Comparison of ENCODE assay signal across 31 cellular contexts in genomic region chr1:240644732-240645131, GRCh38. TPM values are rescaled to one million over a fixed set of nuclear protein-coding genes. Genes with fewer than 3 reads are reported as not detected.
"Had no signal": no experiment of that assay in that cellular context is flagged by ENCODE, and none has a peak within 500 bp of the region (broad histone marks: within the 10 kb centered on the region; RNA-seq: fewer than 3 reads in every experiment).

No MANE protein-coding gene starts in this region.

- H3K27me3 Mint-ChIP-seq: activated CD4-positive, alpha-beta memory T cell treated with anti-CD3 and anti-CD28 coated beads, Interleukin-2, amount 10 ng/mL, durations not matched to agents 7 days and 5 days; activated CD4-positive, alpha-beta T cell treated with anti-CD3 and anti-CD28 coated beads, Interleukin-2, amount 10 ng/mL, durations not matched to agents 24 days and 14 days; activated naive CD4-positive, alpha-beta T cell treated with anti-CD3 and anti-CD28 coated beads, Interleukin-2, amount 50 U/mL, for 24 hours; activated naive CD8-positive, alpha-beta T cell treated with anti-CD3 and anti-CD28 coated beads, Interleukin-2, amount 50 U/mL, for 24 hours; activated T-helper 17 cell treated with anti-CD3 and anti-CD28 coated beads, Interleukin-2, amount 50 U/mL, for 72 hours; stimulated activated naive CD8-positive, alpha-beta T cell treated with anti-CD3 and anti-CD28 coated beads, Interleukin-15, Interleukin-2, amounts not matched to agents 100 ng/mL and 50 ng/mL, for 24 hours; T-helper 17 cell had no signal

- H3K4me1 ChIP-seq: upper lobe of right lung had no signal

- H3K4me1 Mint-ChIP-seq: activated CD4-positive, alpha-beta memory T cell treated with anti-CD3 and anti-CD28 coated beads, Interleukin-2, amount 10 ng/mL, durations not matched to agents 7 days and 5 days; activated CD4-positive, alpha-beta T cell treated with anti-CD3 and anti-CD28 coated beads, Interleukin-2, amount 10 ng/mL, durations not matched to agents 24 days and 14 days; activated naive CD4-positive, alpha-beta T cell treated with anti-CD3 and anti-CD28 coated beads, Interleukin-2, amount 50 U/mL, for 24 hours; activated naive CD8-positive, alpha-beta T cell treated with anti-CD3 and anti-CD28 coated beads, Interleukin-2, amount 50 U/mL, for 24 hours; activated T-helper 17 cell treated with anti-CD3 and anti-CD28 coated beads, Interleukin-2, amount 50 U/mL, for 72 hours had no signal

- ATAC-seq: activated naive CD8-positive, alpha-beta T cell treated with anti-CD3 and anti-CD28 coated beads, Interleukin-2, amount 50 U/mL, for 24 hours; activated T-cell treated with anti-CD3 and anti-CD28 coated beads, Interleukin-2, amount 50 U/mL, for 4 hours; activated T-helper 17 cell treated with anti-CD3 and anti-CD28 coated beads, Interleukin-2, amount 50 U/mL, for 72 hours; left cardiac atrium; left ventricle myocardium superior; mucosa of descending colon; natural killer cell treated with Interleukin-12 subunit alpha and Interleukin-12 subunit beta and Interleukin-15 and Interleukin-18, amount 100 ng/mL, for 72 hours; sciatic nerve; T-helper 17 cell; upper lobe of right lung had no signal

- H3K9me3 ChIP-seq: mucosa of descending colon, upper lobe of right lung had no signal

- H3K4me3 Mint-ChIP-seq: activated CD4-positive, alpha-beta memory T cell treated with anti-CD3 and anti-CD28 coated beads, Interleukin-2, amount 10 ng/mL, durations not matched to agents 7 days and 5 days; activated CD4-positive, alpha-beta T cell treated with anti-CD3 and anti-CD28 coated beads, Interleukin-2, amount 10 ng/mL, durations not matched to agents 24 days and 14 days; activated naive CD4-positive, alpha-beta T cell treated with anti-CD3 and anti-CD28 coated beads, Interleukin-2, amount 50 U/mL, for 24 hours; activated naive CD8-positive, alpha-beta T cell treated with anti-CD3 and anti-CD28 coated beads, Interleukin-2, amount 50 U/mL, for 24 hours; activated T-cell treated with anti-CD3 and anti-CD28 coated beads, Interleukin-2, amount 50 U/mL, for 4 hours; activated T-helper 17 cell treated with anti-CD3 and anti-CD28 coated beads, Interleukin-2, amount 50 U/mL, for 72 hours; natural killer cell treated with Interleukin-12 subunit alpha and Interleukin-12 subunit beta and Interleukin-15 and Interleukin-18, amount 100 ng/mL, for 72 hours; stimulated activated naive CD8-positive, alpha-beta T cell treated with anti-CD3 and anti-CD28 coated beads, Interleukin-15, Interleukin-2, amounts not matched to agents 100 ng/mL and 50 ng/mL, for 24 hours; T-helper 17 cell had no signal

- H3K27me3 ChIP-seq: upper lobe of right lung had no signal

- H3K9me3 Mint-ChIP-seq: activated CD4-positive, alpha-beta memory T cell treated with anti-CD3 and anti-CD28 coated beads, Interleukin-2, amount 10 ng/mL, durations not matched to agents 7 days and 5 days; activated naive CD4-positive, alpha-beta T cell treated with anti-CD3 and anti-CD28 coated beads, Interleukin-2, amount 50 U/mL, for 24 hours; activated naive CD8-positive, alpha-beta T cell treated with anti-CD3 and anti-CD28 coated beads, Interleukin-2, amount 50 U/mL, for 24 hours; activated T-cell treated with anti-CD3 and anti-CD28 coated beads, Interleukin-2, amount 50 U/mL, for 4 hours; activated T-helper 17 cell treated with anti-CD3 and anti-CD28 coated beads, Interleukin-2, amount 50 U/mL, for 72 hours; natural killer cell treated with Interleukin-12 subunit alpha and Interleukin-12 subunit beta and Interleukin-15 and Interleukin-18, amount 100 ng/mL, for 72 hours; stimulated activated naive CD8-positive, alpha-beta T cell treated with anti-CD3 and anti-CD28 coated beads, Interleukin-15, Interleukin-2, amounts not matched to agents 100 ng/mL and 50 ng/mL, for 24 hours had no signal

- DNase-seq: activated CD4-positive, alpha-beta memory T cell treated with anti-CD3 and anti-CD28 coated beads, Interleukin-2, amount 10 ng/mL, durations not matched to agents 7 days and 5 days; activated CD4-positive, alpha-beta T cell treated with anti-CD3 and anti-CD28 coated beads, Interleukin-2, amount 10 ng/mL, durations not matched to agents 24 days and 14 days; activated CD4-positive, CD25-positive, alpha-beta regulatory T cell treated with anti-CD3 and anti-CD28 coated beads, Interleukin-2, amount 50 U/mL, for 72 hours; activated CD8-positive, alpha-beta memory T cell treated with anti-CD3 and anti-CD28 coated beads, Interleukin-2, amount 50 U/mL, for 48 hours; activated gamma-delta T cell treated with Interleukin-2 at 50 U/mL for 16 hours; activated naive CD8-positive, alpha-beta T cell treated with anti-CD3 and anti-CD28 coated beads, Interleukin-2, amount 50 U/mL, for 24 hours; activated T-cell treated with anti-CD3 and anti-CD28 coated beads, Interleukin-2, amount 50 U/mL, for 4 hours; amygdala; dermis blood vessel endothelial cell; effector CD8-positive, alpha-beta T cell; foreskin fibroblast; head of caudate nucleus; hippocampal formation; left cardiac atrium; left ventricle myocardium superior; mucosa of descending colon; stimulated activated CD4-positive, alpha-beta T cell treated with anti-CD3 and anti-CD28 coated beads, Interleukin-12 subunit alpha, Interleukin-12 subunit beta, amount 100 ng/mL, for 4 hours; stimulated activated CD4-positive, alpha-beta T cell treated with anti-CD3 and anti-CD28 coated beads, Interleukin-4, amount 100 ng/mL, for 1 hour; substantia nigra; T-helper 17 cell; T1000; upper lobe of right lung had no signal

- H3K4me3 ChIP-seq: mucosa of descending colon, skin epidermis, upper lobe of right lung had no signal

- H3K36me3 ChIP-seq: upper lobe of right lung had no signal

- H3K27ac Mint-ChIP-seq: activated CD4-positive, alpha-beta memory T cell treated with anti-CD3 and anti-CD28 coated beads, Interleukin-2, amount 10 ng/mL, durations not matched to agents 7 days and 5 days; activated CD4-positive, alpha-beta T cell treated with anti-CD3 and anti-CD28 coated beads, Interleukin-2, amount 10 ng/mL, durations not matched to agents 24 days and 14 days; activated naive CD4-positive, alpha-beta T cell treated with anti-CD3 and anti-CD28 coated beads, Interleukin-2, amount 50 U/mL, for 24 hours; activated naive CD8-positive, alpha-beta T cell treated with anti-CD3 and anti-CD28 coated beads, Interleukin-2, amount 50 U/mL, for 24 hours; activated T-helper 17 cell treated with anti-CD3 and anti-CD28 coated beads, Interleukin-2, amount 50 U/mL, for 72 hours; natural killer cell treated with Interleukin-12 subunit alpha and Interleukin-12 subunit beta and Interleukin-15 and Interleukin-18, amount 100 ng/mL, for 72 hours; stimulated activated naive CD8-positive, alpha-beta T cell treated with anti-CD3 and anti-CD28 coated beads, Interleukin-15, Interleukin-2, amounts not matched to agents 100 ng/mL and 50 ng/mL, for 24 hours; T-helper 17 cell had no signal

- H3K36me3 Mint-ChIP-seq: activated naive CD4-positive, alpha-beta T cell treated with anti-CD3 and anti-CD28 coated beads, Interleukin-2, amount 50 U/mL, for 24 hours; natural killer cell treated with Interleukin-12 subunit alpha and Interleukin-12 subunit beta and Interleukin-15 and Interleukin-18, amount 100 ng/mL, for 72 hours had no signal

RNA-seq across cellular contexts. Expression of gene GREM2, which starts 32.8 kb away (rescaled TPM):
- total RNA-seq: activated T-cell treated with anti-CD3 and anti-CD28 coated beads, Interleukin-2, amount 50 U/mL, for 4 hours; dermis blood vessel endothelial cell; left cardiac atrium; left ventricle myocardium superior; lung microvascular endothelial cell; renal cortical epithelial cell had no signal
- polyA plus RNA-seq: keratinocyte had no signal
